9 cellular contexts compared by ENCODE assay signal in the genomic region with DNA sequence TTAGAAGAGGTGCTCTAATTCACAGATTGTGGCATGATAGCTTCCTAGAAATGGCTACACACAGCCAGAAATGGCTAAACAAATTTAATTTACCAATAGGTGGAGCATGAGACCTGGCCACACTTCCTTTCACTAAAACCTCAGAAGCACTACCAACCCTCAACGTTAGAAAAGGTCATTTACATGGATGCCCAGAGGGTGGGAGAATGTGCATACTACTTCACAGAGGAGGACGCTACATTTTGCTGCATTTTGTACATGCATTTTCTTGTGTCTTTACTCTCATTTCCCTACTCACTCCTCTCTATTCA. TPM values are rescaled to one million over a fixed set of nuclear protein-coding genes. Genes with fewer than 3 reads are reported as not detected.
DNase-seq lines count a peak whose midpoint lies in the region; ATAC-seq and TF ChIP-seq lines count a peak whose summit lies in the region.
"Had no signal": no experiment of that assay in that cellular context is flagged by ENCODE, and none has a peak within 500 bp of the region (broad histone marks: within the 10 kb centered on the region; RNA-seq: fewer than 3 reads in every experiment).

No MANE protein-coding gene starts in this region.

- no peaks in the 10 kb centered on the region for H3K9me3 ChIP-seq in uterus

- peak overlapping the region; percentile 78 for H3K27ac Mint-ChIP-seq in activated naive CD4-positive, alpha-beta T cell treated with anti-CD3 and anti-CD28 coated beads, Interleukin-2, amount 10 ng/mL, durations not matched to agents 7 days and 5 days
- peak overlapping the region in 1 of 2 donors; percentile 61 for H3K27ac Mint-ChIP-seq in stimulated activated naive CD8-positive, alpha-beta T cell treated with anti-CD3 and anti-CD28 coated beads, Interleukin-15, amount 100 ng/mL, for 72 hours

- H3K27me3 Mint-ChIP-seq in activated naive CD4-positive, alpha-beta T cell treated with anti-CD3 and anti-CD28 coated beads, Interleukin-2, amount 10 ng/mL, durations not matched to agents 7 days and 5 days = peaks cover 4% of the 10 kb centered on the region
- H3K27me3 Mint-ChIP-seq in stimulated activated naive CD8-positive, alpha-beta T cell treated with anti-CD3 and anti-CD28 coated beads, Interleukin-15, amount 100 ng/mL, for 72 hours = peaks cover 9% of the 10 kb centered on the region

- TF ChIP-seq CTCF in epithelial cell of proximal tubule (conservative IDR thresholded peaks at IDR 0.05; ENCODE audit: low read depth, low read length) = peak; percentile 21
- TF ChIP-seq CTCF in uterus (IDR thresholded peaks at IDR 0.05) = peak in 1 of 4 experiments; percentile 7

- no peak overlapping the region for H3K4me3 Mint-ChIP-seq in activated naive CD4-positive, alpha-beta T cell treated with anti-CD3 and anti-CD28 coated beads, Interleukin-2, amount 10 ng/mL, durations not matched to agents 7 days and 5 days
- no peak overlapping the region for H3K4me3 Mint-ChIP-seq in stimulated activated naive CD8-positive, alpha-beta T cell treated with anti-CD3 and anti-CD28 coated beads, Interleukin-15, amount 100 ng/mL, for 72 hours

- no peaks in the 10 kb centered on the region for H3K36me3 ChIP-seq in uterus

- H3K4me1 ChIP-seq in uterus = no peaks in the 10 kb centered on the region

- H3K27ac ChIP-seq in uterus = no peak overlapping the region

- H3K36me3 Mint-ChIP-seq in activated naive CD4-positive, alpha-beta T cell treated with anti-CD3 and anti-CD28 coated beads, Interleukin-2, amount 10 ng/mL, durations not matched to agents 7 days and 5 days = no peaks in the 10 kb centered on the region

- no peak for TF ChIP-seq POLR2A in uterus (IDR thresholded peaks at IDR 0.05)

- CTCF ChIA-PET in activated naive CD4-positive, alpha-beta T cell treated with anti-CD3 and anti-CD28 coated beads, Interleukin-2, amount 10 ng/mL, durations not matched to agents 7 days and 5 days (lab: Charles Lee) = interaction anchor here (1.7 to 3.4 kb wide), 3 partner anchors 17 to 130 kb away, joined by 7 to 21 read pairs (median 14); partner anchors contain the start of gene VPS13C

- peaks cover 46% of the 10 kb centered on the region for H3K4me1 Mint-ChIP-seq in activated naive CD4-positive, alpha-beta T cell treated with anti-CD3 and anti-CD28 coated beads, Interleukin-2, amount 10 ng/mL, durations not matched to agents 7 days and 5 days
- H3K4me1 Mint-ChIP-seq in stimulated activated naive CD8-positive, alpha-beta T cell treated with anti-CD3 and anti-CD28 coated beads, Interleukin-15, amount 100 ng/mL, for 72 hours = peaks cover 62% of the 10 kb centered on the region

- H3K9me3 Mint-ChIP-seq in activated naive CD4-positive, alpha-beta T cell treated with anti-CD3 and anti-CD28 coated beads, Interleukin-2, amount 10 ng/mL, durations not matched to agents 7 days and 5 days = no peaks in the 10 kb centered on the region
- peaks cover 0 to 24% of the 10 kb centered on the region in 2 donors for H3K9me3 Mint-ChIP-seq in stimulated activated naive CD8-positive, alpha-beta T cell treated with anti-CD3 and anti-CD28 coated beads, Interleukin-15, amount 100 ng/mL, for 72 hours

- no peak for DNase-seq in activated naive CD4-positive, alpha-beta T cell treated with anti-CD3 and anti-CD28 coated beads, Interleukin-2, amount 10 ng/mL, durations not matched to agents 7 days and 5 days
- DNase-seq in activated naive CD4-positive, alpha-beta T cell treated with Interleukin-2 at 50 U/mL for 16 hours = no peak
- DNase-seq in OCI-M1 (lab: John Stamatoyannopoulos, UW) (peak; percentile 39), epithelial cell of proximal tubule (ENCODE audit: low read depth) (no peak), uterus (no peak)
- DNase-seq in stimulated activated naive CD8-positive, alpha-beta T cell treated with anti-CD3 and anti-CD28 coated beads, Interleukin-15, amount 100 ng/mL, for 72 hours = no peak
- DNase-seq: NCI-H226 had no signal

- ATAC-seq in stimulated activated naive CD8-positive, alpha-beta T cell treated with anti-CD3 and anti-CD28 coated beads, Interleukin-15, amount 100 ng/mL, for 72 hours = peak; percentile 58
- ATAC-seq in HG03378 (IDR thresholded peaks at IDR 0.05; ENCODE audit: unreplicated experiment) = no peak
- ATAC-seq in GM21786 (IDR thresholded peaks at IDR 0.05; ENCODE audit: unreplicated experiment) = no peak

- no peaks in the 10 kb centered on the region for H3K27me3 ChIP-seq in uterus

- intact Hi-C loops in uterus (cut with DNase I; ENCODE audit: low total_unique reads) = no loop called here

- H3K4me3 ChIP-seq in epithelial cell of proximal tubule (ENCODE audit: low read depth, low read length) = no peak overlapping the region
- H3K4me3 ChIP-seq in uterus = no peak overlapping the region

RNA-seq across cellular contexts. Expression of gene C2CD4B, which starts 40.2 kb away (rescaled TPM):
- 0.07 and 0.12 TPM in 2 replicates for total RNA-seq in epithelial cell of proximal tubule
- total RNA-seq in uterus = 1 to 10 TPM in 2 of 4 donors, not detected in 2; 1.2 to 4.7 TPM

RNA-seq across cellular contexts. Expression of gene C2CD4A, which starts 58.1 kb away (rescaled TPM):
- total RNA-seq in epithelial cell of proximal tubule = 0.07 and 0.35 TPM in 2 replicates
- under 1 TPM in 1 of 4 donors, not detected in 3; 0.21 TPM for total RNA-seq in uterus
